20 cellular contexts compared by ENCODE assay signal in the genomic region with DNA sequence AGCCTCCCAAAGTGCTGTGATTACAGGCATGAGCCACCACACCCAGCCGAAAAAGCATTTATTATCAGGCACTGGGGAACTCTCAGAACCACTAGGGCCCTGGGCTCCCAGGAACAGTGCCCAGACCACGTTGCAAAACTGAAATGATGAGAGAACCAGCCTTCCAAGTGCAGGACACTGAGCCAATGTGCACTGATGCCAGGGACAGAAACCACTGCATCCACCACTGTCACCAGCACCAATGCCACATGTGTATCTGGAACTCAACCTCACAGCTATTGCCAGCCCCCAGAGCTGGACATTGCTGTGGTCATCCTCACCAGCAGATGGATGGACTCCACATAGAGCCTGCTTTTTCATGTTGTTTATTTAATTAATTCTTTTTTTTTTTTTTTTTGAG.
"Had no signal": no experiment of that assay in that cellular context is flagged by ENCODE, and none has a peak within 500 bp of the region (broad histone marks: within the 10 kb centered on the region; RNA-seq: fewer than 3 reads in every experiment).

No MANE protein-coding gene starts in this region.

- H3K4me1 ChIP-seq: ascending aorta had no signal

- DNase-seq: activated B cell treated with CpG ODN at 0.5 μM for 24 hours; activated CD4-positive, alpha-beta T cell treated with anti-CD3 and anti-CD28 coated beads for 36 hours; activated naive CD4-positive, alpha-beta T cell; activated T-cell treated with anti-CD3 and anti-CD28 coated beads for 4 hours; activated T-cell treated with anti-CD3 and anti-CD28 coated beads, Interleukin-2, amount 50 U/mL, for 72 hours; cortex of kidney; effector memory CD8-positive, alpha-beta T cell; erythroblast; foreskin melanocyte; mammary epithelial cell; naive B cell; nephron progenitor cell; ovary; retina; stimulated activated CD4-positive, alpha-beta T cell treated with anti-CD3 and anti-CD28 coated beads, Interleukin-2, amount 100 ng/mL, for 48 hours; stimulated activated naive CD4-positive, alpha-beta T cell treated with Interleukin-2 at 50 U/mL for 16 hours; T-helper 1 cell; trophoblast cell had no signal

- ATAC-seq: activated CD4-positive, alpha-beta T cell treated with anti-CD3 and anti-CD28 coated beads for 36 hours; activated T-cell treated with anti-CD3 and anti-CD28 coated beads, Interleukin-2, amount 50 U/mL, for 72 hours; effector memory CD8-positive, alpha-beta T cell had no signal

- H3K4me3 ChIP-seq: ascending aorta, cardiac muscle cell, ovary had no signal

- H3K27me3 ChIP-seq: ascending aorta, cardiac muscle cell, ovary had no signal

- H3K36me3 ChIP-seq: ascending aorta, cardiac muscle cell, ovary had no signal

- H3K27ac ChIP-seq: ascending aorta, cardiac muscle cell, ovary had no signal

- H3K9me3 ChIP-seq: ascending aorta, ovary had no signal
